Comparison of ENCODE assay signal across 8 cellular contexts in the genomic region with DNA sequence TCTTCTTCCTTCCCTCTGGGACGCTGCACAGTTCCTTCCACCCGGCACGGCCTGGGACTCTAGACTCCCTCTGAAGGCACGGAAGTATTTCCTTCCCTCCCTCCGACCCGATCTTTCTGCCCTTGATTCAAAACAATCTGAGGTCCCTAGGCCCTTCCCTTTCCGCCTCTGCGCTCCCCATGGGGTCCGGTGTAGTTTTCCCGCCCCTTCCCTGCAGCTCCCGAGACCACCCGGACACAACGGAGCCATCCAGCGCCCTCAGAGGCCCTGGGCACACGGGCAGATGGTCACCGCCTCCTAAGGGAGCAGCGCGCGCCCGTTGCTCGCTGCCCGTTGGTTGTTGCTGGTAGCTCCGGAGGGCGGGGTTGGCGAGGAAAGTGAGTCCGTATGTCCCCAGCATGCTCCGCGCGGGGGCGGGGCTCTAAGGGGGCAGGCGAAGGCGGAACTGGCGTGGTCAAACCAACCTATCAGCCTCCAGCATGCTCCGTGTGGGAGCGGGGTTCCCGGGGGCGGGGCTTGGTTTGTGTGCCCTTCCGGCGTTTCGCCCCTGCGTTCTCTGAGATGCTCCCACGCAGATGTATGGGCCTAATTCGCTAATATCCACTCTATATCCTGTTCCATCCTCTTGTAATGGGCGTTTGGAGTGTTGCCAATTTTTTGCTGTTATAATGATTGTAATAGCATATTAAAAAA.
A peak's percentile ranks its signal among the peaks of the same experiment; 100 is the strongest.
DNase-seq lines count a peak whose midpoint lies in the region; ATAC-seq and TF ChIP-seq lines count a peak whose summit lies in the region.

No MANE protein-coding gene starts in this region.

- TF ChIP-seq CTCF in AG10803 (conservative IDR thresholded peaks at IDR 0.05; ENCODE audit: low read length) = no peak

- ATAC-seq in GM19043 (IDR thresholded peaks at IDR 0.05; ENCODE audit: low read depth, unreplicated experiment) (peak; percentile 90), HG03354 (IDR thresholded peaks at IDR 0.05; ENCODE audit: poor library complexity, severe bottlenecking, unreplicated experiment) (peak; percentile 95)

- DNase-seq in AG10803 (ENCODE audit: low read depth) (peak; percentile 98), NCI-H446 (lab: John Stamatoyannopoulos, UW) (peak; percentile 99 to 100), cerebellar nuclear complex (lab: John Stamatoyannopoulos, UW) (peak; percentile 94 to 98), islet precursor cell (peak; percentile 99)
- DNase-seq in activated CD4-positive, CD25-positive, alpha-beta regulatory T cell treated with anti-CD3 and anti-CD28 coated beads, Interleukin-2, amount 50 U/mL, for 72 hours = peak; percentile 99
- peak; percentile 99 for DNase-seq in stimulated activated CD4-positive, alpha-beta T cell treated with anti-CD3 and anti-CD28 coated beads, Interleukin-12 subunit alpha, Interleukin-12 subunit beta, amount 100 ng/mL, for 4 hours

- peak overlapping the region; percentile 68 for H3K4me3 ChIP-seq in AG10803 (ENCODE audit: low read length)

Comparison
In these comparisons a context has a peak if more than half of its experiments do, and no peak if none do; other contexts are left out.
1. Peak in every context shown above with its lines: DNase-seq, ATAC-seq and H3K4me3 ChIP-seq.